Comparison of ENCODE assay signal across 11 cellular contexts in genomic region chr2:237864030-237864931, GRCh38. TPM values are rescaled to one million over a fixed set of nuclear protein-coding genes. Genes with fewer than 3 reads are reported as not detected.
DNase-seq lines count a peak whose midpoint lies in the region; ATAC-seq and TF ChIP-seq lines count a peak whose summit lies in the region.
"Had no signal": no experiment of that assay in that cellular context is flagged by ENCODE, and none has a peak within 500 bp of the region (broad histone marks: within the 10 kb centered on the region; RNA-seq: fewer than 3 reads in every experiment).

No MANE protein-coding gene starts in this region.

- CTCF ChIA-PET in activated CD4-positive, alpha-beta memory T cell treated with anti-CD3 and anti-CD28 coated beads, Interleukin-2, amount 10 ng/mL, durations not matched to agents 7 days and 5 days (lab: Charles Lee): no interaction called here
- CTCF ChIA-PET in activated CD4-positive, alpha-beta memory T cell treated with anti-CD3 and anti-CD28 coated beads for 36 hours (lab: Charles Lee): no interaction called here

- H3K27me3 ChIP-seq in esophagus muscularis mucosa (peaks cover 0 to 5% (median 0%) of the 10 kb centered on the region in 4 donors), muscle layer of duodenum (ENCODE audit: low read depth, low read length) (no peaks in the 10 kb centered on the region), uterus (no peaks in the 10 kb centered on the region)

- no peak overlapping the region for H3K27ac Mint-ChIP-seq in activated CD4-positive, alpha-beta memory T cell treated with anti-CD3 and anti-CD28 coated beads, Interleukin-2, amount 10 ng/mL, durations not matched to agents 7 days and 5 days
- H3K27ac Mint-ChIP-seq in activated CD4-positive, alpha-beta memory T cell treated with anti-CD3 and anti-CD28 coated beads for 36 hours: no peak overlapping the region

- no peaks in the 10 kb centered on the region for H3K36me3 ChIP-seq in esophagus muscularis mucosa
- no peaks in the 10 kb centered on the region for H3K36me3 ChIP-seq in muscle layer of duodenum (ENCODE audit: control insufficient read depth in 1 of 2, insufficient read depth in 2 of 2, low read length in 2 of 2)
- no peaks in the 10 kb centered on the region for H3K36me3 ChIP-seq in uterus

- POLR2A ChIA-PET in activated CD4-positive, alpha-beta memory T cell treated with anti-CD3 and anti-CD28 coated beads, Interleukin-2, amount 10 ng/mL, durations not matched to agents 7 days and 5 days (lab: Charles Lee): interaction anchor here (0.5 kb wide), 1 partner anchor 8 kb away, joined by 3 read pairs; no protein-coding TSS in a partner anchor
- POLR2A ChIA-PET in activated CD4-positive, alpha-beta memory T cell treated with anti-CD3 and anti-CD28 coated beads for 36 hours (lab: Charles Lee): no interaction called here

- peaks cover 44% of the 10 kb centered on the region for H3K27me3 Mint-ChIP-seq in activated CD4-positive, alpha-beta memory T cell treated with anti-CD3 and anti-CD28 coated beads, Interleukin-2, amount 10 ng/mL, durations not matched to agents 7 days and 5 days
- peaks cover 27% of the 10 kb centered on the region for H3K27me3 Mint-ChIP-seq in activated CD4-positive, alpha-beta memory T cell treated with anti-CD3 and anti-CD28 coated beads for 36 hours

- TF ChIP-seq EP300 in esophagus muscularis mucosa (IDR thresholded peaks at IDR 0.05): no peak

- H3K9me3 ChIP-seq in esophagus muscularis mucosa (no peaks in the 10 kb centered on the region), muscle layer of duodenum (ENCODE audit: control insufficient read depth in 1 of 2, low read length in 2 of 2) (no peaks in the 10 kb centered on the region), uterus (no peaks in the 10 kb centered on the region)

- H3K9me3 Mint-ChIP-seq in activated CD4-positive, alpha-beta memory T cell treated with anti-CD3 and anti-CD28 coated beads, Interleukin-2, amount 10 ng/mL, durations not matched to agents 7 days and 5 days: no peaks in the 10 kb centered on the region
- H3K9me3 Mint-ChIP-seq in activated CD4-positive, alpha-beta memory T cell treated with anti-CD3 and anti-CD28 coated beads for 36 hours: no peaks in the 10 kb centered on the region

- 53% methylated on average over 17 of the region's 22 CpGs for WGBS in esophagus muscularis mucosa

- ATAC-seq in HG03097 (IDR thresholded peaks at IDR 0.05; ENCODE audit: low FRiP score, unreplicated experiment): no peak

- peak; percentile 15 for DNase-seq in activated CD4-positive, alpha-beta memory T cell treated with anti-CD3 and anti-CD28 coated beads, Interleukin-2, amount 10 ng/mL, durations not matched to agents 7 days and 5 days
- DNase-seq in activated CD4-positive, alpha-beta memory T cell treated with anti-CD3 and anti-CD28 coated beads for 36 hours: no peak
- DNase-seq in esophagus muscularis mucosa (ENCODE audit: extremely low spot score): peak; percentile 91
- DNase-seq in uterus: peak; percentile 74 to 76
- DNase-seq in midbrain (lab: John Stamatoyannopoulos, UW): no peak
- no peak for DNase-seq in NCI-H69 (lab: John Stamatoyannopoulos, UW)
- DNase-seq: activated naive CD4-positive, alpha-beta T cell; GF-D8; NCI-H1417 treated with DMSO at 0.1 percent for 48 hours had no signal

- H3K4me3 Mint-ChIP-seq in activated CD4-positive, alpha-beta memory T cell treated with anti-CD3 and anti-CD28 coated beads, Interleukin-2, amount 10 ng/mL, durations not matched to agents 7 days and 5 days: no peak overlapping the region
- no peak overlapping the region for H3K4me3 Mint-ChIP-seq in activated CD4-positive, alpha-beta memory T cell treated with anti-CD3 and anti-CD28 coated beads for 36 hours

- H3K4me1 ChIP-seq in esophagus muscularis mucosa (peaks cover 37 to 95% (median 80%) of the 10 kb centered on the region in 4 donors), muscle layer of duodenum (ENCODE audit: control insufficient read depth in 1 of 2, insufficient read depth in 2 of 2, low read length in 2 of 2) (peaks cover 13 to 25% of the 10 kb centered on the region in 2 donors), uterus (peaks cover 23 to 29% of the 10 kb centered on the region in 2 donors)

- TF ChIP-seq POLR2A in esophagus muscularis mucosa (IDR thresholded peaks at IDR 0.05; ENCODE audit: low read depth): no peak
- TF ChIP-seq POLR2A in uterus (IDR thresholded peaks at IDR 0.05): peak in 1 of 2 donors; percentile 24

- H3K4me1 Mint-ChIP-seq in activated CD4-positive, alpha-beta memory T cell treated with anti-CD3 and anti-CD28 coated beads, Interleukin-2, amount 10 ng/mL, durations not matched to agents 7 days and 5 days: peaks cover 17% of the 10 kb centered on the region
- H3K4me1 Mint-ChIP-seq in activated CD4-positive, alpha-beta memory T cell treated with anti-CD3 and anti-CD28 coated beads for 36 hours (ENCODE audit: low read depth): peaks cover 15% of the 10 kb centered on the region

- H3K27ac ChIP-seq in esophagus muscularis mucosa (replicated peaks in 1 of 4) (peak overlapping the region; percentile 89 to 95 (median 93)), muscle layer of duodenum (ENCODE audit: low read length) (peak overlapping the region; percentile 96), uterus (peak overlapping the region; percentile 98 to 100)

- intact Hi-C loops in activated CD4-positive, alpha-beta memory T cell treated with anti-CD3 and anti-CD28 coated beads for 36 hours (cut with micrococcal nuclease): no loop called here
- intact Hi-C loops in esophagus muscularis mucosa (cut with DNase I) (loop anchor here (5.0 kb wide), 1 partner anchor 33 kb away; no protein-coding TSS in a partner anchor), uterus (cut with DNase I; ENCODE audit: low total_unique reads) (no loop called here)

- TF ChIP-seq CTCF in esophagus muscularis mucosa (IDR thresholded peaks at IDR 0.05) (no peak), uterus (IDR thresholded peaks at IDR 0.05) (no peak)

- H3K4me3 ChIP-seq in esophagus muscularis mucosa (peak overlapping the region in 2 of 4 donors; percentile 12 to 19), muscle layer of duodenum (ENCODE audit: low read depth in 1 of 2, low read length in 2 of 2) (peak overlapping the region in 1 of 2 donors; percentile 33), uterus (peak overlapping the region in 1 of 2 donors; percentile 4)

- no peaks in the 10 kb centered on the region for H3K36me3 Mint-ChIP-seq in activated CD4-positive, alpha-beta memory T cell treated with anti-CD3 and anti-CD28 coated beads, Interleukin-2, amount 10 ng/mL, durations not matched to agents 7 days and 5 days (ENCODE audit: low read depth)
- H3K36me3 Mint-ChIP-seq in activated CD4-positive, alpha-beta memory T cell treated with anti-CD3 and anti-CD28 coated beads for 36 hours: no peaks in the 10 kb centered on the region

RNA-seq across cellular contexts. Expression of gene RAMP1, which starts 4.9 kb away (rescaled TPM):
- 1 to 10 TPM; 8.1 to 9.6 TPM for total RNA-seq in activated CD4-positive, alpha-beta memory T cell treated with anti-CD3 and anti-CD28 coated beads, Interleukin-2, amount 10 ng/mL, durations not matched to agents 7 days and 5 days
- under 1 TPM; 0.77 to 0.97 TPM for total RNA-seq in activated CD4-positive, alpha-beta memory T cell treated with anti-CD3 and anti-CD28 coated beads for 36 hours
- total RNA-seq in esophagus muscularis mucosa (100 to 1,000 TPM; 172 to 287 (median 231) TPM), uterus (100 to 1,000 TPM in 3 of 4 donors, 10 to 100 TPM in 1; 44.1 to 591 (median 424) TPM)

Comparison
In these comparisons a context has a peak if more than half of its experiments do, and no peak if none do; other contexts are left out.
1. DNase-seq: peak in activated CD4-positive, alpha-beta memory T cell treated with anti-CD3 and anti-CD28 coated beads, Interleukin-2, amount 10 ng/mL, durations not matched to agents 7 days and 5 days (single experiment), esophagus muscularis mucosa (single experiment) and uterus (2 of 2); none in activated CD4-positive, alpha-beta memory T cell treated with anti-CD3 and anti-CD28 coated beads for 36 hours (single experiment), midbrain (single experiment) and NCI-H69 (single experiment).
2. RNA of gene RAMP1, which starts 4.9 kb away (total RNA-seq): 44.1 to 591 TPM in uterus, 172 to 287 TPM in esophagus muscularis mucosa and 8.1 to 9.6 TPM in activated CD4-positive, alpha-beta memory T cell treated with anti-CD3 and anti-CD28 coated beads, Interleukin-2, amount 10 ng/mL, durations not matched to agents 7 days and 5 days; 0.77 to 0.97 TPM in activated CD4-positive, alpha-beta memory T cell treated with anti-CD3 and anti-CD28 coated beads for 36 hours; every median in the first group is over 4 times any median in the second.
3. Peak in every context shown above with its lines, with median percentiles within 50 percentile points of each other: H3K27ac ChIP-seq.